In genomic region chr1:48341221-48341620, GRCh38 we compare ENCODE assay signal across 2 cellular contexts.
TF ChIP-seq lines count a peak whose summit lies in the region.

No MANE protein-coding gene starts in this region.

TF ChIP-seq in SK-N-SH, 30 proteins besides CTCF, POLR2A, EP300 and RAD21 (continued from another document):
- TF ChIP-seq NRF1 (IDR thresholded peaks at IDR 0.05; ENCODE audit: low read depth, low read length) (no peak), MAX (IDR thresholded peaks at IDR 0.05; ENCODE audit: low read depth) (no peak), GATA2 (CRISPR knock-in tag; IDR thresholded peaks at IDR 0.05) (no peak), MEF2A (IDR thresholded peaks at IDR 0.05; ENCODE audit: borderline replicate concordance, low read depth) (no peak), FOSL2 (IDR thresholded peaks at IDR 0.05; ENCODE audit: borderline replicate concordance, low read depth) (peak; percentile 67), NFIC (IDR thresholded peaks at IDR 0.05; ENCODE audit: borderline replicate concordance) (no peak), REST (IDR thresholded peaks at IDR 0.05; ENCODE audit: low read depth, low read length) (no peak), RFX5 (IDR thresholded peaks at IDR 0.05; ENCODE audit: low read length) (no peak)
- TF ChIP-seq, protein P1, sequence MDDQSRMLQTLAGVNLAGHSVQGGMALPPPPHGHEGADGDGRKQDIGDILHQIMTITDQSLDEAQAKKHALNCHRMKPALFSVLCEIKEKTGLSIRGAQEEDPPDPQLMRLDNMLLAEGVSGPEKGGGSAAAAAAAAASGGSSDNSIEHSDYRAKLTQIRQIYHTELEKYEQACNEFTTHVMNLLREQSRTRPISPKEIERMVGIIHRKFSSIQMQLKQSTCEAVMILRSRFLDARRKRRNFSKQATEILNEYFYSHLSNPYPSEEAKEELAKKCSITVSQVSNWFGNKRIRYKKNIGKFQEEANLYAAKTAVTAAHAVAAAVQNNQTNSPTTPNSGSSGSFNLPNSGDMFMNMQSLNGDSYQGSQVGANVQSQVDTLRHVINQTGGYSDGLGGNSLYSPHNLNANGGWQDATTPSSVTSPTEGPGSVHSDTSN (IDR thresholded peaks at IDR 0.05): peak; percentile 72

TF ChIP-seq in endothelial cell of umbilical vein, 7 proteins besides CTCF, POLR2A, EP300 and RAD21 (continued from another document):
- TF ChIP-seq FOS (IDR thresholded peaks at IDR 0.05; ENCODE audit: borderline replicate concordance, insufficient read depth, low read length) (peak; percentile 40), GATA2 (IDR thresholded peaks at IDR 0.05; ENCODE audit: insufficient read depth, insufficient read length, low read depth, low read length) (peak; percentile 64), EZH2 (IDR thresholded peaks at IDR 0.05; ENCODE audit: borderline replicate concordance, low read depth, low read length, severe bottlenecking) (no peak), JUN (IDR thresholded peaks at IDR 0.05; ENCODE audit: borderline replicate concordance, insufficient read depth, insufficient read length, low read depth) (no peak), POLR2AphosphoS5 (IDR thresholded peaks at IDR 0.05; ENCODE audit: insufficient read depth, low read depth, low read length) (no peak), MYC (IDR thresholded peaks at IDR 0.05; ENCODE audit: low read depth, low read length) (no peak)
